ENCODE assay signal across 8 cellular contexts in the genomic region with DNA sequence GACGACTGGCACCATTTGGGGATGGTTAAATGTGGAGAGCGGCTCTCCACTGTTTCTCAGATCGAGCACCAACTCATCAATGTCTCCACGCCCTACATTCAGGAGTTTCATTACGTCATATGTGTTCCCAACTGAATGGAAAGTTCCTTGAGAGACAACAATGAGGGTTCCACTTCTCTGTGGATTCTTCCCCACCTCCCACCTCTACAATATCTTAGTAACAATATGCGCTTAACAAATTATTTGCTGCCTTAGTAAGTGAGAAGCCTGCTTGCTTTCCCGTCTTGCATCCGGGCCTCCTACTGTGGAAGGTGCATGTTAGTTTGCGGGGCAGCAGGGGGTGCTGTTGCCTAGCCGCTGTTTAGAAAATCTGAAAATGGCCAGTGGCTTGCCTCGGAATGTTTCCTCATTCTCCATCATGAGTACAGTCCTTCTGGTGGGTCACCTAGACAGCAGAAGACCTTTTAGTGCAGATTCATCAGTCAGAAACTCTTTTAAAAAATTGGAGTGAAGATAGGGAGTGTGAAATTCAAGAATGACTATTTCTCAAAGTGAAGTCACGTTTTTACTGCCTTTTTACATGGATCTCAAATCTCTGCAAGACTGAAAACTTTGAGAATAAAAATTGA. TPM values are rescaled to one million over a fixed set of nuclear protein-coding genes. Genes with fewer than 3 reads are reported as not detected.
DNase-seq lines count a peak whose midpoint lies in the region; ATAC-seq and TF ChIP-seq lines count a peak whose summit lies in the region.

No MANE protein-coding gene starts in this region.

- H3K4me3 ChIP-seq in WI38 (ENCODE audit: low read depth, low read length) = no peak overlapping the region; the same call in 1 of the 2 replicates
- H3K4me3 ChIP-seq in epithelial cell of esophagus (ENCODE audit: low read length) = no peak overlapping the region
- H3K4me3 ChIP-seq in mucosa of descending colon = no peak overlapping the region
- no peak overlapping the region for H3K4me3 ChIP-seq in upper lobe of left lung

- TF ChIP-seq POLR2A in upper lobe of left lung (IDR thresholded peaks at IDR 0.05) = no peak

- no peak overlapping the region for H3K27ac ChIP-seq in upper lobe of left lung

- H3K27me3 ChIP-seq in upper lobe of left lung = no peaks in the 10 kb centered on the region

- H3K36me3 ChIP-seq in mucosa of descending colon (ENCODE audit: low read depth) (no peaks in the 10 kb centered on the region), upper lobe of left lung (peaks cover 0 to 75% (median 25%) of the 10 kb centered on the region in 4 donors)

- H3K9me3 ChIP-seq in mucosa of descending colon = no peaks in the 10 kb centered on the region
- H3K9me3 ChIP-seq in upper lobe of left lung = no peaks in the 10 kb centered on the region

- H3K4me1 ChIP-seq in mucosa of descending colon (ENCODE audit: low read depth) (no peaks in the 10 kb centered on the region), upper lobe of left lung (no peaks in the 10 kb centered on the region)

- WGBS in upper lobe of left lung, 2 donors = 58% methylated on average over 12 of the region's 12 CpGs

- TF ChIP-seq CTCF in WI38 (IDR thresholded peaks at IDR 0.05; ENCODE audit: low read depth, low read length) (peak; percentile 90), epithelial cell of esophagus (IDR thresholded peaks at IDR 0.05; ENCODE audit: insufficient read depth, low read depth, low read length, missing control alignments) (peak; percentile 97), mucosa of descending colon (IDR thresholded peaks at IDR 0.05) (peak; percentile 83), upper lobe of left lung (IDR thresholded peaks at IDR 0.05) (peak; percentile 44 to 70 (median 65))

- intact Hi-C loops in mucosa of descending colon (cut with DNase I, micrococcal nuclease) = loop anchor here (5.0 kb wide), 2 partner anchors 189 to 194 kb away; no protein-coding TSS in a partner anchor

- DNase-seq in activated T-cell treated with anti-CD3 and anti-CD28 coated beads for 1 hour (ENCODE audit: low read depth) (peak; percentile 3), activated T-cell treated with anti-CD3 and anti-CD28 coated beads for 4 hours (no peak), NCI-H2081 (lab: John Stamatoyannopoulos, UW) (peak; percentile 67 to 75), epithelial cell of esophagus (ENCODE audit: low read depth) (peak; percentile 70), mucosa of descending colon (peak in 2 of 3 donors; percentile 42 to 54), upper lobe of left lung (no peak)

- ATAC-seq in HG02642 (IDR thresholded peaks at IDR 0.05; ENCODE audit: poor library complexity, unreplicated experiment) = peak; percentile 75
- ATAC-seq in mucosa of descending colon = peak; percentile 89
- ATAC-seq in upper lobe of left lung (ENCODE audit: low FRiP score in 2 of 2) = peak in 1 of 2 donors; percentile 84

- no peak for TF ChIP-seq EP300 in upper lobe of left lung (IDR thresholded peaks at IDR 0.05)

RNA-seq across cellular contexts. Expression of a gene that starts 55.7 kb away (rescaled TPM):
- total RNA-seq in mucosa of descending colon (1 to 10 TPM in 1 of 3 donors, under 1 TPM in 2; 0.29 to 4.8 (median 0.55) TPM), upper lobe of left lung (not detected)

Comparison
In these comparisons a context has a peak if more than half of its experiments do, and no peak if none do; other contexts are left out.
1. DNase-seq: peak in activated T-cell treated with anti-CD3 and anti-CD28 coated beads for 1 hour (single experiment), NCI-H2081 (2 of 2), epithelial cell of esophagus (single experiment) and mucosa of descending colon (2 of 3); none in activated T-cell treated with anti-CD3 and anti-CD28 coated beads for 4 hours (single experiment) and upper lobe of left lung (0 of 2).
2. Peak in every context shown above with its lines, with median percentiles within 50 percentile points of each other: CTCF ChIP-seq.